In the genomic region with DNA sequence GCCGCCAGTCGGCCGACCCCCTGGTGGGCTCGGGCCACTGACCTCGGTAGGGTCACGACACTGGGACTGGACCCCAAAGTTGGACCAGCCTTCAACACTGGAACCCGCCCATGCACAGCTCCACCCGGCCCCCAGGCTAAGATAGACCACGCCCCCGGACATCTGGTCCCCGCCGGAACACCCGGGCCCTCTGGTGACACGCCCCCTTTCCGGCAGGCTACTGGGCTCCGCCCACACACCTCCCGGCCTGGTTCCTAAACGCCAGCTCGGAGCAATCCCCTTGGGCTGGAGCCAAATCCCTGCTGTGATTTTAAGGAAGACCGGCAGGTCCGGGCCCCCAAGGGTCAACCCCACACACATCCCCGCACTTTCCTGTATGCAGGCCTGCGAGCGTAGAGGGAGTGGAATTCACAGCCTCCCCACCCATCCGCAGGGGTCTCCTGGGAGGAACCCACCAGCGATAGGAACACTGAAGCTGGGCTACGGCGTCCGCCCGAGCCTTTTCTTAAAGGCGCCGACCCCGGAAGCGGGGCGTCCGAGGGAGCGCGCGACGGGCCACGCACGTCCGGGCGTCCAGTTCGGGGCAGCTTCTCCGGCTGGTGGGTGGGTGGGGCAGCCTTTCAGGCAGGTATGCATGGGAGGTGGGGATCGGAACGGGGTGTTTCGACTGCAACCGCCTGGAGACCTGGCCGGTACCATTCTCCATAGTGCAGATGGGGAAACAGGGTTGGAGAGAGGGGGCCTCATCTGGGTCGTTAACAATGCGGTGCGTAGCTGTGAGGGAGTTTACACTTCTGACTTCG, we compare ENCODE assay signal across 8 cellular contexts. TPM values are rescaled to one million over a fixed set of nuclear protein-coding genes. Genes with fewer than 3 reads are reported as not detected.
DNase-seq lines count a peak whose midpoint lies in the region; ATAC-seq and TF ChIP-seq lines count a peak whose summit lies in the region.

A gene with protein sequence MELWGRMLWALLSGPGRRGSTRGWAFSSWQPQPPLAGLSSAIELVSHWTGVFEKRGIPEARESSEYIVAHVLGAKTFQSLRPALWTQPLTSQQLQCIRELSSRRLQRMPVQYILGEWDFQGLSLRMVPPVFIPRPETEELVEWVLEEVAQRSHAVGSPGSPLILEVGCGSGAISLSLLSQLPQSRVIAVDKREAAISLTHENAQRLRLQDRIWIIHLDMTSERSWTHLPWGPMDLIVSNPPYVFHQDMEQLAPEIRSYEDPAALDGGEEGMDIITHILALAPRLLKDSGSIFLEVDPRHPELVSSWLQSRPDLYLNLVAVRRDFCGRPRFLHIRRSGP (plus strand): TSS at position 576 of the 803 bp plus-strand sequence. CDS start 1,583 bp downstream, outside the sequence.

- ATAC-seq in HG02763 (IDR thresholded peaks at IDR 0.05; ENCODE audit: unreplicated experiment): peak; percentile 63
- ATAC-seq in upper lobe of left lung (ENCODE audit: low FRiP score in 2 of 2): peak; percentile 94 to 96

- DNase-seq in NCI-H1417 treated with DMSO at 0.1 percent for 48 hours (lab: John Stamatoyannopoulos, UW) (peak; percentile 57), T-helper 1 cell (peak; percentile 88 to 94 (median 92)), adrenal gland (peak; percentile 98 to 99 (median 98)), cardiac septum (ENCODE audit: low spot score) (peak; percentile 98), pons (ENCODE audit: low spot score) (peak; percentile 92), upper lobe of left lung (peak; percentile 96 to 99)

- H3K4me1 ChIP-seq in adrenal gland (replicated peaks in 1 of 2): peaks cover 12 to 29% of the 10 kb centered on the region in 2 donors
- peaks cover 36 to 61% (median 51%) of the 10 kb centered on the region in 4 donors for H3K4me1 ChIP-seq in upper lobe of left lung

- H3K36me3 ChIP-seq in adrenal gland (replicated peaks in 1 of 2) (no peaks in the 10 kb centered on the region), upper lobe of left lung (peaks cover 0 to 6% (median 0%) of the 10 kb centered on the region in 4 donors)

- H3K4me3 ChIP-seq in GM12875 (ENCODE audit: low read depth, low read length) (peak within 1 kb of the TSS; percentile 97), adrenal gland (peak within 1 kb of the TSS in 3 of 4 donors; percentile 2 to 82 (median 54)), upper lobe of left lung (peak within 1 kb of the TSS; percentile 50 to 78 (median 62))

- no peak for TF ChIP-seq CTCF in GM12875 (IDR thresholded peaks at IDR 0.05; ENCODE audit: borderline replicate concordance, insufficient read depth, low read depth, low read length)
- no peak for TF ChIP-seq CTCF in adrenal gland (IDR thresholded peaks at IDR 0.05)
- TF ChIP-seq CTCF in upper lobe of left lung (IDR thresholded peaks at IDR 0.05): peak in 1 of 6 experiments; percentile 7

- no peaks in the 10 kb centered on the region for H3K9me3 ChIP-seq in adrenal gland (replicated peaks in 1 of 3)
- H3K9me3 ChIP-seq in upper lobe of left lung: no peaks in the 10 kb centered on the region

- TF ChIP-seq POLR2A in adrenal gland (IDR thresholded peaks at IDR 0.05) (peak in 1 of 2 donors; percentile 60), upper lobe of left lung (IDR thresholded peaks at IDR 0.05) (peak; percentile 37 to 82 (median 68))

- H3K27me3 ChIP-seq in adrenal gland (no peaks in the 10 kb centered on the region), upper lobe of left lung (no peaks in the 10 kb centered on the region)

- peak within 1 kb of the TSS in 4 of 5 donors; percentile 50 to 89 (median 75) for H3K27ac ChIP-seq in adrenal gland
- H3K27ac ChIP-seq in upper lobe of left lung: peak within 1 kb of the TSS; percentile 81 to 91 (median 87)

- 0% methylated on average over 15 to 55 of the region's 55 CpGs for WGBS in adrenal gland, 4 donors
- WGBS in upper lobe of left lung, 2 donors: 1% methylated on average over 22 to 49 of the region's 55 CpGs

- peak in 1 of 4 donors; percentile 75 for TF ChIP-seq EP300 in upper lobe of left lung (IDR thresholded peaks at IDR 0.05)

- intact Hi-C loops in adrenal gland (cut with DNase I): no loop called here
- intact Hi-C loops in cardiac septum (cut with DNase I): loop anchor here (5.0 kb wide), 1 partner anchor 823 kb away; a partner anchor contains a TSS

RNA-seq across cellular contexts. Expression of the gene that starts here (rescaled TPM):
- total RNA-seq in adrenal gland (10 to 100 TPM in 7 of 8 donors, 1 to 10 TPM in 1; 9.1 to 38.2 (median 18.6) TPM), cardiac septum (14.4 TPM), upper lobe of left lung (10 to 100 TPM in 3 of 6 donors, 1 to 10 TPM in 3; 5.0 to 25.3 (median 9.6) TPM)
- 10 to 100 TPM in 2 of 3 donors, 1 to 10 TPM in 1; 9.3 to 46.4 (median 25.3) TPM for polyA plus RNA-seq in adrenal gland

Comparison
In these comparisons a context has a peak if more than half of its experiments do, and no peak if none do; other contexts are left out.
1. Peak in every context shown above with its lines: DNase-seq, ATAC-seq, H3K4me3 ChIP-seq and H3K27ac ChIP-seq.